In genomic region chr5:131416729-131417128, GRCh38 we compare ENCODE assay signal across 9 cellular contexts.
A peak's percentile ranks its signal among the peaks of the same experiment; 100 is the strongest.
DNase-seq lines count a peak whose midpoint lies in the region; ATAC-seq and TF ChIP-seq lines count a peak whose summit lies in the region.
"Had no signal": no experiment of that assay in that cellular context is flagged by ENCODE, and none has a peak within 500 bp of the region (broad histone marks: within the 10 kb centered on the region; RNA-seq: fewer than 3 reads in every experiment).

No MANE protein-coding gene starts in this region.

- peaks cover 25% of the 10 kb centered on the region for H3K36me3 Mint-ChIP-seq in stimulated activated naive CD8-positive, alpha-beta T cell treated with anti-CD3 and anti-CD28 coated beads, Interleukin-15, Interleukin-2, amounts not matched to agents 100 ng/mL and 50 ng/mL, for 24 hours (ENCODE audit: low read depth)
- H3K36me3 Mint-ChIP-seq in neural progenitor cell, result peaks cover 11% of the 10 kb centered on the region

- H4K20me1 ChIP-seq in neural progenitor cell (ENCODE audit: low read depth), result no peaks in the 10 kb centered on the region

- H3K79me2 ChIP-seq in neural progenitor cell (ENCODE audit: low read depth), result no peaks in the 10 kb centered on the region

- ATAC-seq in stimulated activated naive CD8-positive, alpha-beta T cell treated with anti-CD3 and anti-CD28 coated beads, Interleukin-15, Interleukin-2, amounts not matched to agents 100 U/mL and 50 U/mL, for 24 hours, result no peak
- ATAC-seq in HG02642 (IDR thresholded peaks at IDR 0.05; ENCODE audit: poor library complexity, unreplicated experiment) (peak; percentile 72), HG03571 (IDR thresholded peaks at IDR 0.05; ENCODE audit: unreplicated experiment) (peak; percentile 76)

- no peaks in the 10 kb centered on the region for H3K9me3 Mint-ChIP-seq in stimulated activated naive CD8-positive, alpha-beta T cell treated with anti-CD3 and anti-CD28 coated beads, Interleukin-15, Interleukin-2, amounts not matched to agents 100 ng/mL and 50 ng/mL, for 24 hours
- H3K9me3 Mint-ChIP-seq in neural progenitor cell, result no peaks in the 10 kb centered on the region

- no peak overlapping the region for H2AFZ ChIP-seq in neural progenitor cell (replicated peaks)
- H2AFZ ChIP-seq: GM23248 had no signal

- H3K4me1 ChIP-seq in neural progenitor cell, result no peaks in the 10 kb centered on the region

- H3K27me3 ChIP-seq in neural progenitor cell, result no peaks in the 10 kb centered on the region

- H3F3A ChIP-seq in neural progenitor cell (ENCODE audit: low read depth), result no peaks in the 10 kb centered on the region

- peaks cover 39% of the 10 kb centered on the region for H3K4me1 Mint-ChIP-seq in stimulated activated naive CD8-positive, alpha-beta T cell treated with anti-CD3 and anti-CD28 coated beads, Interleukin-15, Interleukin-2, amounts not matched to agents 100 ng/mL and 50 ng/mL, for 24 hours (ENCODE audit: low read depth)
- H3K4me1 Mint-ChIP-seq in neural progenitor cell, result no peaks in the 10 kb centered on the region

- H3K27ac ChIP-seq in neural progenitor cell, result no peak overlapping the region
- H3K27ac ChIP-seq: GM23248 had no signal

- TF ChIP-seq CTCF in neural progenitor cell (IDR thresholded peaks at IDR 0.05), result no peak

- H3K36me3 ChIP-seq in neural progenitor cell, result no peaks in the 10 kb centered on the region

- no peak for DNase-seq in stimulated activated naive CD8-positive, alpha-beta T cell treated with anti-CD3 and anti-CD28 coated beads, Interleukin-15, Interleukin-2, amounts not matched to agents 100 U/mL and 50 U/mL, for 24 hours
- DNase-seq in Kasumi-1 (lab: John Stamatoyannopoulos, UW) (no peak), NCI-H2171 (lab: John Stamatoyannopoulos, UW) (no peak), NCI-H2171 treated with DMSO at 0.1 percent for 48 hours (lab: John Stamatoyannopoulos, UW) (no peak), neural progenitor cell (ENCODE audit: low spot score) (no peak)

- no peak overlapping the region for H3K4me3 ChIP-seq in neural progenitor cell
- H3K4me3 ChIP-seq: GM23248 had no signal

- no peak overlapping the region for H3K9ac ChIP-seq in neural progenitor cell
- H3K9ac ChIP-seq: GM23248 had no signal

- no peaks in the 10 kb centered on the region for H3K9me3 ChIP-seq in neural progenitor cell (ENCODE audit: low read depth)

- no peak overlapping the region for H3K4me2 ChIP-seq in neural progenitor cell

- H3K27me3 Mint-ChIP-seq in stimulated activated naive CD8-positive, alpha-beta T cell treated with anti-CD3 and anti-CD28 coated beads, Interleukin-15, Interleukin-2, amounts not matched to agents 100 ng/mL and 50 ng/mL, for 24 hours, result no peaks in the 10 kb centered on the region
- no peaks in the 10 kb centered on the region for H3K27me3 Mint-ChIP-seq in neural progenitor cell (ENCODE audit: insufficient read depth, low read depth)

- peak overlapping the region; percentile 50 for H3K27ac Mint-ChIP-seq in stimulated activated naive CD8-positive, alpha-beta T cell treated with anti-CD3 and anti-CD28 coated beads, Interleukin-15, Interleukin-2, amounts not matched to agents 100 ng/mL and 50 ng/mL, for 24 hours
- H3K27ac Mint-ChIP-seq in neural progenitor cell, result no peak overlapping the region

- no peak overlapping the region for H3K4me3 Mint-ChIP-seq in stimulated activated naive CD8-positive, alpha-beta T cell treated with anti-CD3 and anti-CD28 coated beads, Interleukin-15, Interleukin-2, amounts not matched to agents 100 ng/mL and 50 ng/mL, for 24 hours
- H3K4me3 Mint-ChIP-seq in neural progenitor cell, result no peak overlapping the region
